Comparison of ENCODE assay signal across 8 cellular contexts in genomic region chr12:121786441-121786825, GRCh38. TPM values are rescaled to one million over a fixed set of nuclear protein-coding genes. Genes with fewer than 3 reads are reported as not detected.
DNase-seq lines count a peak whose midpoint lies in the region; ATAC-seq and TF ChIP-seq lines count a peak whose summit lies in the region.

No MANE protein-coding gene starts in this region.

- peak; percentile 38 for DNase-seq in DMS53 (lab: John Stamatoyannopoulos, UW)
- no peak for DNase-seq in DMS53 treated with DMSO at 0.1 percent for 48 hours (lab: John Stamatoyannopoulos, UW; ENCODE audit: unreplicated experiment)
- peak; percentile 80 for DNase-seq in activated CD4-positive, alpha-beta memory T cell treated with anti-CD3 and anti-CD28 coated beads for 36 hours
- DNase-seq in fibroblast of pulmonary artery (ENCODE audit: low read depth): peak; percentile 89
- no peak for DNase-seq in stimulated activated naive B cell treated with anti-CD40 and anti-IgM and Interleukin-4, amounts not matched to agents 10 μg/mL and 1 μg/mL and 100 μg/mL, for 72 hours
- DNase-seq in SK-N-DZ (ENCODE audit: low spot score): no peak
- no peak for DNase-seq in cerebellar nuclear complex (lab: John Stamatoyannopoulos, UW)

- H3K4me3 Mint-ChIP-seq in activated CD4-positive, alpha-beta memory T cell treated with anti-CD3 and anti-CD28 coated beads for 36 hours: peak overlapping the region; percentile 49
- peak overlapping the region; percentile 41 to 58 for H3K4me3 Mint-ChIP-seq in stimulated activated naive B cell treated with anti-CD40 and anti-IgM and Interleukin-4, amounts not matched to agents 10 μg/mL and 1 μg/mL and 100 μg/mL, for 72 hours

- CTCF ChIA-PET in activated CD4-positive, alpha-beta memory T cell treated with anti-CD3 and anti-CD28 coated beads for 36 hours (lab: Charles Lee): interaction anchor here (0.6 to 18.5 kb wide), 5 partner anchors 7 to 102 kb away, joined by 3 to 856 read pairs (median 9); partner anchors contain the start of genes PSMD9, RHOF and SETD1B

- H3K27ac Mint-ChIP-seq in activated CD4-positive, alpha-beta memory T cell treated with anti-CD3 and anti-CD28 coated beads for 36 hours: peak overlapping the region; percentile 99
- H3K27ac Mint-ChIP-seq in stimulated activated naive B cell treated with anti-CD40 and anti-IgM and Interleukin-4, amounts not matched to agents 10 μg/mL and 1 μg/mL and 100 μg/mL, for 72 hours: peak overlapping the region; percentile 99

- peaks cover 91% of the 10 kb centered on the region for H3K4me1 Mint-ChIP-seq in activated CD4-positive, alpha-beta memory T cell treated with anti-CD3 and anti-CD28 coated beads for 36 hours (ENCODE audit: low read depth)
- H3K4me1 Mint-ChIP-seq in stimulated activated naive B cell treated with anti-CD40 and anti-IgM and Interleukin-4, amounts not matched to agents 10 μg/mL and 1 μg/mL and 100 μg/mL, for 72 hours: peaks cover 65 to 100% of the 10 kb centered on the region in 2 donors

- POLR2A ChIA-PET in activated CD4-positive, alpha-beta memory T cell treated with anti-CD3 and anti-CD28 coated beads for 36 hours (lab: Charles Lee): no interaction called here

- no peak overlapping the region for H3K4me3 ChIP-seq in fibroblast of pulmonary artery (replicated peaks; ENCODE audit: low read depth, low read length)

- no peaks in the 10 kb centered on the region for H3K27me3 Mint-ChIP-seq in activated CD4-positive, alpha-beta memory T cell treated with anti-CD3 and anti-CD28 coated beads for 36 hours
- H3K27me3 Mint-ChIP-seq in stimulated activated naive B cell treated with anti-CD40 and anti-IgM and Interleukin-4, amounts not matched to agents 10 μg/mL and 1 μg/mL and 100 μg/mL, for 72 hours: no peaks in the 10 kb centered on the region

- intact Hi-C loops in activated CD4-positive, alpha-beta memory T cell treated with anti-CD3 and anti-CD28 coated beads for 36 hours (cut with micrococcal nuclease): loop anchor here (10.0 kb wide), 1 partner anchor 322 kb away; no protein-coding TSS in a partner anchor

- H3K9me3 Mint-ChIP-seq in activated CD4-positive, alpha-beta memory T cell treated with anti-CD3 and anti-CD28 coated beads for 36 hours: no peaks in the 10 kb centered on the region
- peaks cover 0 to 3% of the 10 kb centered on the region in 2 donors for H3K9me3 Mint-ChIP-seq in stimulated activated naive B cell treated with anti-CD40 and anti-IgM and Interleukin-4, amounts not matched to agents 10 μg/mL and 1 μg/mL and 100 μg/mL, for 72 hours

- TF ChIP-seq CTCF in fibroblast of pulmonary artery (IDR thresholded peaks at IDR 0.05; ENCODE audit: low read length, missing control alignments): no peak

- ATAC-seq in stimulated activated naive B cell treated with anti-CD40 and anti-IgM and Interleukin-4, amounts not matched to agents 10 μg/mL and 1 μg/mL and 100 μg/mL, for 72 hours (replicated peaks): no peak
- no peak for ATAC-seq in GM21786 (IDR thresholded peaks at IDR 0.05; ENCODE audit: unreplicated experiment)

- peaks cover 61% of the 10 kb centered on the region for H3K36me3 Mint-ChIP-seq in activated CD4-positive, alpha-beta memory T cell treated with anti-CD3 and anti-CD28 coated beads for 36 hours
- H3K36me3 Mint-ChIP-seq in stimulated activated naive B cell treated with anti-CD40 and anti-IgM and Interleukin-4, amounts not matched to agents 10 μg/mL and 1 μg/mL and 100 μg/mL, for 72 hours: peaks cover 40 to 70% of the 10 kb centered on the region in 2 donors

RNA-seq across cellular contexts. Expression of gene RHOF, which starts 7.1 kb away (rescaled TPM):
- total RNA-seq in activated CD4-positive, alpha-beta memory T cell treated with anti-CD3 and anti-CD28 coated beads for 36 hours: 100 to 1,000 TPM; 136 to 141 TPM
- polyA plus RNA-seq in SK-N-DZ (2014; cell fraction: cytosol; rRNA removed): 0.90 and 3.7 TPM in 2 replicates
- 57.6 and 75.5 TPM in 2 replicates for polyA plus RNA-seq in SK-N-DZ (2014; cell fraction: nucleus; rRNA removed)

RNA-seq across cellular contexts. Expression of gene SETD1B, which starts 17.4 kb away (rescaled TPM):
- total RNA-seq in activated CD4-positive, alpha-beta memory T cell treated with anti-CD3 and anti-CD28 coated beads for 36 hours: 10 to 100 TPM; 14.1 to 15.2 TPM
- polyA plus RNA-seq in SK-N-DZ (2014; cell fraction: cytosol; rRNA removed): 3.3 and 4.6 TPM in 2 replicates
- polyA plus RNA-seq in SK-N-DZ (2014; cell fraction: nucleus; rRNA removed): 3.4 and 6.6 TPM in 2 replicates

Comparison
In these comparisons a context has a peak if more than half of its experiments do, and no peak if none do; other contexts are left out.
1. DNase-seq: peak in DMS53 (single experiment), activated CD4-positive, alpha-beta memory T cell treated with anti-CD3 and anti-CD28 coated beads for 36 hours (single experiment) and fibroblast of pulmonary artery (single experiment); none in DMS53 treated with DMSO at 0.1 percent for 48 hours (single experiment), stimulated activated naive B cell treated with anti-CD40 and anti-IgM and Interleukin-4, amounts not matched to agents 10 μg/mL and 1 μg/mL and 100 μg/mL, for 72 hours (single experiment), SK-N-DZ (single experiment) and cerebellar nuclear complex (0 of 2).